2 cellular contexts compared by ENCODE assay signal in the genomic region with DNA sequence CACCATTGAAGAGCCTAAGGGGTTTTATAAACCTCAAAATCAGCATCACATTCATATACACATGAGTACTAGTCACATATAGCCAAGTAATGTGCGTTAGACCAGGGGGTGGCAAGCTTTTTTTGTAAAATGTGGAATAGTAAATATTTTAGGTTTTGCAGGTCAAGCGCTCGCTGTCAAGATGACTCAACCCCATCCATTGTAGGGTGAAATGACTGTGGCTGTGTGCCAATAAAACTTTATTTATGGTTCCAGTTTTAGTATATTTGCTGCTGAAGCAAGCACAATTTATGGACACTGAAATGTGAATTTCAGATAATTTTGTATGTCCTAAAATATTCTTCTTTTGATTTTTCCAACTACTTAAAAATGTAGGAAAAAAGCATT.
A peak's percentile ranks its signal among the peaks of the same experiment; 100 is the strongest.
TF ChIP-seq lines count a peak whose summit lies in the region.

No MANE protein-coding gene starts in this region.

TF ChIP-seq in GM12878, 131 proteins besides CTCF, POLR2A, EP300 and RAD21:
- TF ChIP-seq, protein P1, sequence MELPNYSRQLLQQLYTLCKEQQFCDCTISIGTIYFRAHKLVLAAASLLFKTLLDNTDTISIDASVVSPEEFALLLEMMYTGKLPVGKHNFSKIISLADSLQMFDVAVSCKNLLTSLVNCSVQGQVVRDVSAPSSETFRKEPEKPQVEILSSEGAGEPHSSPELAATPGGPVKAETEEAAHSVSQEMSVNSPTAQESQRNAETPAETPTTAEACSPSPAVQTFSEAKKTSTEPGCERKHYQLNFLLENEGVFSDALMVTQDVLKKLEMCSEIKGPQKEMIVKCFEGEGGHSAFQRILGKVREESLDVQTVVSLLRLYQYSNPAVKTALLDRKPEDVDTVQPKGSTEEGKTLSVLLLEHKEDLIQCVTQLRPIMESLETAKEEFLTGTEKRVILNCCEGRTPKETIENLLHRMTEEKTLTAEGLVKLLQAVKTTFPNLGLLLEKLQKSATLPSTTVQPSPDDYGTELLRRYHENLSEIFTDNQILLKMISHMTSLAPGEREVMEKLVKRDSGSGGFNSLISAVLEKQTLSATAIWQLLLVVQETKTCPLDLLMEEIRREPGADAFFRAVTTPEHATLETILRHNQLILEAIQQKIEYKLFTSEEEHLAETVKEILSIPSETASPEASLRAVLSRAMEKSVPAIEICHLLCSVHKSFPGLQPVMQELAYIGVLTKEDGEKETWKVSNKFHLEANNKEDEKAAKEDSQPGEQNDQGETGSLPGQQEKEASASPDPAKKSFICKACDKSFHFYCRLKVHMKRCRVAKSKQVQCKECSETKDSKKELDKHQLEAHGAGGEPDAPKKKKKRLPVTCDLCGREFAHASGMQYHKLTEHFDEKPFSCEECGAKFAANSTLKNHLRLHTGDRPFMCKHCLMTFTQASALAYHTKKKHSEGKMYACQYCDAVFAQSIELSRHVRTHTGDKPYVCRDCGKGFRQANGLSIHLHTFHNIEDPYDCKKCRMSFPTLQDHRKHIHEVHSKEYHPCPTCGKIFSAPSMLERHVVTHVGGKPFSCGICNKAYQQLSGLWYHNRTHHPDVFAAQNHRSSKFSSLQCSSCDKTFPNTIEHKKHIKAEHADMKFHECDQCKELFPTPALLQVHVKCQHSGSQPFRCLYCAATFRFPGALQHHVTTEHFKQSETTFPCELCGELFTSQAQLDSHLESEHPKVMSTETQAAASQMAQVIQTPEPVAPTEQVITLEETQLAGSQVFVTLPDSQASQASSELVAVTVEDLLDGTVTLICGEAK (IDR thresholded peaks at IDR 0.05; ENCODE audit: borderline replicate concordance): peak; percentile 92
- TF ChIP-seq ATF7 (IDR thresholded peaks at IDR 0.05; ENCODE audit: low read depth) (no peak), JUNB (IDR thresholded peaks at IDR 0.05) (peak; percentile 69), IRF4 (IDR thresholded peaks at IDR 0.05; ENCODE audit: low read depth, low read length) (peak; percentile 26; the same call in 1 of the 2 replicates), HDAC2 (IDR thresholded peaks at IDR 0.05) (no peak), RUNX3 (IDR thresholded peaks at IDR 0.05; ENCODE audit: low read length) (peak; percentile 32; the same call in 1 of the 2 replicates), POLR2AphosphoS2 (IDR thresholded peaks at IDR 0.05; ENCODE audit: low read depth, low read length) (no peak)

TF ChIP-seq in GM12891, 5 proteins besides CTCF, POLR2A, EP300 and RAD21:
- TF ChIP-seq POU2F2 (IDR thresholded peaks at IDR 0.05; ENCODE audit: low read depth, low read length) (no peak), SPI1 (IDR thresholded peaks at IDR 0.05; ENCODE audit: low read depth, low read length) (no peak), POLR2AphosphoS5 (IDR thresholded peaks at IDR 0.05; ENCODE audit: low read depth, low read length) (no peak), TAF1 (IDR thresholded peaks at IDR 0.05; ENCODE audit: low read depth, low read length) (no peak), PAX5 (IDR thresholded peaks at IDR 0.05; ENCODE audit: insufficient read depth, low read length, severe bottlenecking) (no peak)
